ENCODE assay signal across 14 cellular contexts in genomic region chr1:76830373-76830772, GRCh38.
A peak's percentile ranks its signal among the peaks of the same experiment; 100 is the strongest.
DNase-seq lines count a peak whose midpoint lies in the region; ATAC-seq lines count a peak whose summit lies in the region.
"Had no signal": no experiment of that assay in that cellular context is flagged by ENCODE, and none has a peak within 500 bp of the region (broad histone marks: within the 10 kb centered on the region; RNA-seq: fewer than 3 reads in every experiment).

No MANE protein-coding gene starts in this region.

- peak; percentile 81 for ATAC-seq in GM18870 (IDR thresholded peaks at IDR 0.05; ENCODE audit: unreplicated experiment)
- ATAC-seq in GM21717 (IDR thresholded peaks at IDR 0.05; ENCODE audit: unreplicated experiment) = peak; percentile 76
- peak; percentile 91 for ATAC-seq in HG03432 (IDR thresholded peaks at IDR 0.05; ENCODE audit: unreplicated experiment)
- ATAC-seq in memory B cell (ENCODE audit: low read depth) = no peak
- ATAC-seq: pancreas had no signal

- no peaks in the 10 kb centered on the region for H3K36me3 Mint-ChIP-seq in memory B cell

- peaks cover 1% of the 10 kb centered on the region for H3K27me3 Mint-ChIP-seq in memory B cell

- no peak overlapping the region for H3K27ac Mint-ChIP-seq in memory B cell
- H3K27ac Mint-ChIP-seq: activated B cell treated with CpG ODN at 0.5 μM for 24 hours had no signal

- H3K9me3 Mint-ChIP-seq in memory B cell = peaks cover under 1% of the 10 kb centered on the region

- H3K4me3 Mint-ChIP-seq in memory B cell = peak overlapping the region; percentile 24
- H3K4me3 Mint-ChIP-seq: activated B cell treated with CpG ODN at 0.5 μM for 24 hours had no signal

- H3K4me1 Mint-ChIP-seq in memory B cell = no peaks in the 10 kb centered on the region

- no peak for DNase-seq in memory B cell (ENCODE audit: low spot score in 2 of 2)
- DNase-seq in NCI-H1105 treated with DMSO at 0.1 percent for 48 hours (lab: John Stamatoyannopoulos, UW) = no peak
- no peak for DNase-seq in activated CD4-positive, CD25-positive, alpha-beta regulatory T cell (lab: John Stamatoyannopoulos, UW)
- DNase-seq in NCI-H1436 treated with DMSO at 0.1 percent for 48 hours (lab: John Stamatoyannopoulos, UW) = no peak
- no peak for DNase-seq in C1 segment of cervical spinal cord (lab: John Stamatoyannopoulos, UW)
- DNase-seq: activated B cell treated with CpG ODN at 0.5 μM for 24 hours; activated gamma-delta T cell; Calu3; NCI-H2227 treated with DMSO at 0.1 percent for 48 hours; pancreas; stimulated activated CD4-positive, alpha-beta T cell treated with anti-CD3 and anti-CD28 coated beads, Interleukin-2, amount 100 ng/mL, for 48 hours had no signal
